ENCODE assay signal across 8 cellular contexts in genomic region chr1:37763791-37764741, GRCh38. TPM values are rescaled to one million over a fixed set of nuclear protein-coding genes. Genes with fewer than 3 reads are reported as not detected.
A peak's percentile ranks its signal among the peaks of the same experiment; 100 is the strongest.
DNase-seq lines count a peak whose midpoint lies in the region; ATAC-seq and TF ChIP-seq lines count a peak whose summit lies in the region.

No MANE protein-coding gene starts in this region.

- no peak overlapping the region for H3K4me3 Mint-ChIP-seq in memory B cell

- 18 to 28% methylated on average over 51 of the region's 51 CpGs for WGBS in sigmoid colon, 2 donors
- 17% methylated on average over 46 of the region's 51 CpGs for WGBS in esophagus muscularis mucosa

- no peak overlapping the region for H3K27ac Mint-ChIP-seq in memory B cell

- ATAC-seq in memory B cell (ENCODE audit: low read depth) (peak; percentile 33), GM21515 (IDR thresholded peaks at IDR 0.05; ENCODE audit: unreplicated experiment) (no peak)

- no peaks in the 10 kb centered on the region for H3K9me3 ChIP-seq in sigmoid colon
- no peaks in the 10 kb centered on the region for H3K9me3 ChIP-seq in esophagus muscularis mucosa

- TF ChIP-seq POLR2A in sigmoid colon (IDR thresholded peaks at IDR 0.05) (no peak), esophagus muscularis mucosa (IDR thresholded peaks at IDR 0.05; ENCODE audit: low read depth) (no peak)

- peaks cover 7% of the 10 kb centered on the region for H3K4me1 Mint-ChIP-seq in memory B cell

- no peaks in the 10 kb centered on the region for H3K36me3 ChIP-seq in sigmoid colon
- H3K36me3 ChIP-seq in esophagus muscularis mucosa = no peaks in the 10 kb centered on the region

- TF ChIP-seq CTCF in GM13976 (IDR thresholded peaks at IDR 0.05; ENCODE audit: borderline replicate concordance, control extremely low read depth, extremely low read depth, insufficient read depth, missing control alignments) (no peak), astrocyte of the cerebellum (IDR thresholded peaks at IDR 0.05; ENCODE audit: low read depth, low read length, missing control alignments) (no peak), sigmoid colon (IDR thresholded peaks at IDR 0.05) (no peak), esophagus muscularis mucosa (IDR thresholded peaks at IDR 0.05) (no peak)

- peaks cover 2% of the 10 kb centered on the region for H3K9me3 Mint-ChIP-seq in memory B cell

- peaks cover 30% of the 10 kb centered on the region for H3K27me3 Mint-ChIP-seq in memory B cell

- no peak overlapping the region for H3K4me3 ChIP-seq in astrocyte of the cerebellum (ENCODE audit: low read depth, low read length)
- H3K4me3 ChIP-seq in sigmoid colon = no peak overlapping the region
- H3K4me3 ChIP-seq in esophagus muscularis mucosa = no peak overlapping the region

- peaks cover 2% of the 10 kb centered on the region for H3K36me3 Mint-ChIP-seq in memory B cell

- peaks cover 23 to 94% (median 48%) of the 10 kb centered on the region in 3 donors for H3K27me3 ChIP-seq in sigmoid colon
- peaks cover 0 to 100% (median 36%) of the 10 kb centered on the region in 4 donors for H3K27me3 ChIP-seq in esophagus muscularis mucosa

- H3K4me1 ChIP-seq in sigmoid colon (no peaks in the 10 kb centered on the region), esophagus muscularis mucosa (peaks cover 0 to 12% (median 5%) of the 10 kb centered on the region in 4 donors)

- in situ Hi-C loops in GM13976 (cut with MboI; ENCODE audit: low sequenced_read_pairs, unreplicated experiment) = no loop called here
- in situ Hi-C loops in astrocyte of the cerebellum (cut with HindIII; ENCODE audit: low sequenced_read_pairs) = no loop called here

- TF ChIP-seq EP300 in sigmoid colon (IDR thresholded peaks at IDR 0.05) (no peak), esophagus muscularis mucosa (IDR thresholded peaks at IDR 0.05) (no peak)

- H3K27ac ChIP-seq in sigmoid colon = no peak overlapping the region
- no peak overlapping the region for H3K27ac ChIP-seq in esophagus muscularis mucosa (replicated peaks in 1 of 4)

- intact Hi-C loops in sigmoid colon (cut with DNase I) = no loop called here
- intact Hi-C loops in esophagus muscularis mucosa (cut with DNase I) = no loop called here

- DNase-seq in GM13976 (ENCODE audit: low spot score) (peak; percentile 84), NCI-H2227 (lab: John Stamatoyannopoulos, UW; ENCODE audit: unreplicated experiment) (peak; percentile 41), astrocyte of the cerebellum (ENCODE audit: low read depth) (peak; percentile 18), memory B cell (ENCODE audit: low spot score in 2 of 2) (peak; percentile 24 to 50), sigmoid colon (no peak), esophagus muscularis mucosa (ENCODE audit: extremely low spot score) (no peak), NCI-H2196 treated with DMSO at 0.1 percent for 48 hours (lab: John Stamatoyannopoulos, UW; ENCODE audit: unreplicated experiment) (no peak)

RNA-seq across cellular contexts. Expression of gene EPHA10, which starts 0.9 kb away (rescaled TPM):
- under 1 TPM; 0.14 to 0.83 (median 0.52) TPM for total RNA-seq in sigmoid colon
- 10 to 100 TPM in 1 of 3 donors, 1 to 10 TPM in 2; 5.4 to 33.3 (median 7.6) TPM for polyA plus RNA-seq in sigmoid colon
- under 1 TPM; 0.17 to 0.83 (median 0.39) TPM for total RNA-seq in esophagus muscularis mucosa

RNA-seq across cellular contexts. Expression of gene MANEAL, which starts 29.6 kb away (rescaled TPM):
- 1 to 10 TPM; 1.1 to 1.8 (median 1.4) TPM for total RNA-seq in sigmoid colon
- 1 to 10 TPM in 2 of 3 donors, under 1 TPM in 1; 0.60 to 5.2 (median 1.2) TPM for polyA plus RNA-seq in sigmoid colon
- total RNA-seq in esophagus muscularis mucosa = 1 to 10 TPM; 1.2 to 3.3 (median 1.5) TPM

RNA-seq across cellular contexts. Expression of gene C1orf122, which starts 43.5 kb away (rescaled TPM):
- total RNA-seq in sigmoid colon = 100 to 1,000 TPM in 1 of 4 donors, 10 to 100 TPM in 3; 61.9 to 105 (median 90.8) TPM
- polyA plus RNA-seq in sigmoid colon = 10 to 100 TPM; 43.2 to 54.6 (median 51.1) TPM
- total RNA-seq in esophagus muscularis mucosa = 100 to 1,000 TPM in 1 of 4 donors, 10 to 100 TPM in 3; 69.9 to 103 (median 94.3) TPM

RNA-seq across cellular contexts. Expression of gene YRDC, which starts 43.9 kb away (rescaled TPM):
- total RNA-seq in sigmoid colon = 10 to 100 TPM in 2 of 4 donors, 1 to 10 TPM in 2; 4.4 to 12.4 (median 9.5) TPM
- polyA plus RNA-seq in sigmoid colon = 10 to 100 TPM; 14.4 to 19.0 (median 15.5) TPM
- 10 to 100 TPM; 10.8 to 19.1 (median 14.3) TPM for total RNA-seq in esophagus muscularis mucosa

Comparison
In these comparisons a context has a peak if more than half of its experiments do, and no peak if none do; other contexts are left out.
1. DNase-seq: peak in GM13976 (single experiment), NCI-H2227 (single experiment), astrocyte of the cerebellum (single experiment) and memory B cell (2 of 2); none in sigmoid colon (single experiment), esophagus muscularis mucosa (single experiment) and NCI-H2196 treated with DMSO at 0.1 percent for 48 hours (single experiment).